Comparison of ENCODE assay signal across 8 cellular contexts in the genomic region with DNA sequence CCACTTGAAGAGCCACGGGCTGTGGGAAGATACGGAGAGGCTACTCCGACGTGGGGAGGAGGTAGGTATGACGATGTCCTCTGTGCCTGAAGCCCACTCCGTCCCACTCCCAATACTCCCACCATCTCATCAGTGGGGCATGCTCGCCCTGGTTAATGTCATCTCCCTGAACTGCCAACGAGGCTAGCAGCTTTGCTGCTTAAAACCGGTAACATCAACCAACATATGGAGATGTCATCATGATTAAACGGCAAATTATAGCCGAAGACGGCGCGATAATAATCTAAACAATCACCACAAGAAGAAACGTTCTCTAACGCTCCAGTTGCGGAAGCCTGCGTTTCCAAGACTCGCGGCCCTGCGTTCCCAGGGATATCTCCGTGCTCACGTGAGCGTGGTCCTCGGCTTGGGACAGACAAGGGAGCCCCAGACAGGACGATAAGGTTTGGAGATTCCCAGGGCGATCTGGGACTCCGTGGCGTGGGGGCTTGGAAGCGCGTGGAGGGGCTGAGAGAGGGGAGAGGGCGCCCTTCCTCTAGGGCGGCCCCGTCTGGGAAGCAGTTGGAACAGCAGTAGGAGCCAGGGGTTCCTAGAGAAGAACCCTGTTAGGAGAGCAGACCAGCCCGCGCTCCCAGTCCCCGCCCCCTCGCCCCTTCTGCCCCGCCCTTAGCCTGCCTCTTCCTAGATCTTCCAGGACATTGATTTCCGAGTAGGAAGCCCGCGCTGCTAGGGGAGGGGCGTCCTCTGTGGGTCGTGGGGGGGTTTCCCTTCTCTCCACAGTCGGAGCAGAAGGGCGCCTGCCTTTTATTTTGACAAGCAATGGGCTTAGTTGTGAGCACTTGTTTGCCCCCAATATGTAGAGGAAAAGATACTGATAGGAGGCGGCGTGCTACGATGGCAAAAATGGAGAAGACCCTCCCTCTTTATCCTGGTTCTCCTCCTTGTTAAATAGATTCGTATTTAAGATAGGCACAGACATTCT. TPM values are rescaled to one million over a fixed set of nuclear protein-coding genes. Genes with fewer than 3 reads are reported as not detected.
DNase-seq lines count a peak whose midpoint lies in the region; ATAC-seq and TF ChIP-seq lines count a peak whose summit lies in the region.

No MANE protein-coding gene starts in this region.

- peak; percentile 14 for DNase-seq in COR-L47 (lab: John Stamatoyannopoulos, UW)
- DNase-seq in WTC11 (ENCODE audit: low spot score): peak; percentile 89
- DNase-seq in fibroblast of villous mesenchyme (ENCODE audit: low read depth): peak; percentile 18
- DNase-seq in NCI-H146 treated with DMSO at 0.1 percent for 48 hours (lab: John Stamatoyannopoulos, UW; ENCODE audit: unreplicated experiment): no peak
- DNase-seq in HT-29 (ENCODE audit: low spot score): no peak

- H3K4me3 ChIP-seq in fibroblast of villous mesenchyme (ENCODE audit: low read depth, low read length) (peak overlapping the region; percentile 67), neuron (ENCODE audit: low read length) (peak overlapping the region; percentile 54)

- TF ChIP-seq CTCF in WTC11 (IDR thresholded peaks at IDR 0.05): 0 out of 2 replicates have a peak, but pooled peaks have one; percentile 22
- peak; percentile 11 for TF ChIP-seq CTCF in fibroblast of villous mesenchyme (IDR thresholded peaks at IDR 0.05; ENCODE audit: insufficient read depth, low read depth, low read length)

- H3K4me1 Mint-ChIP-seq in WTC11: peaks cover 73% of the 10 kb centered on the region

- H3K27me3 ChIP-seq in neuron (ENCODE audit: insufficient read depth, low read length): peaks cover 88% of the 10 kb centered on the region

- CTCF ChIA-PET in WTC11 (lab: Charles Lee): interaction anchor here (0.9 to 4.0 kb wide), 10 partner anchors 7 to 551 kb away, joined by 3 to 21 read pairs (median 5); partner anchors contain the start of gene NRN1

- H3K36me3 ChIP-seq in KOPT-K1 (ENCODE audit: insufficient read depth, low read length) (peaks cover 30% of the 10 kb centered on the region), neuron (ENCODE audit: insufficient read depth, low read length) (no peaks in the 10 kb centered on the region)

- H3K4me1 ChIP-seq in neuron (ENCODE audit: insufficient read depth, low read length): peaks cover 11% of the 10 kb centered on the region

- peak; percentile 82 for ATAC-seq in WTC11
- ATAC-seq in GM19328 (IDR thresholded peaks at IDR 0.05; ENCODE audit: unreplicated experiment): no peak

- H3K4me3 Mint-ChIP-seq in WTC11: peak overlapping the region; percentile 82

- no peaks in the 10 kb centered on the region for H3K9me3 ChIP-seq in KOPT-K1 (ENCODE audit: insufficient read depth, low read length, poor library complexity, severe bottlenecking)
- H3K9me3 ChIP-seq in neuron (ENCODE audit: low read length): peaks cover 11% of the 10 kb centered on the region

- peak overlapping the region; percentile 97 for H3K27ac ChIP-seq in KOPT-K1 (ENCODE audit: low read depth, low read length, poor library complexity, severe bottlenecking)

- no peak overlapping the region; the same call in 1 of the 2 replicates for H3K27ac Mint-ChIP-seq in WTC11

- no peaks in the 10 kb centered on the region for H3K9me3 Mint-ChIP-seq in WTC11

- POLR2A ChIA-PET in WTC11 (lab: Charles Lee): interaction anchor here (0.6 to 1.1 kb wide), 2 partner anchors 11 to 104 kb away, joined by 3 to 4 read pairs; partner anchors contain the start of gene NRN1

- H3K36me3 Mint-ChIP-seq in WTC11: no peaks in the 10 kb centered on the region

- H2AFZ ChIP-seq in neuron (ENCODE audit: low read depth, low read length): peak overlapping the region; percentile 87

- peaks cover 100% of the 10 kb centered on the region for H3K27me3 Mint-ChIP-seq in WTC11 (ENCODE audit: low read depth)

TF ChIP-seq in WTC11, 78 proteins besides CTCF, POLR2A, EP300 and RAD21:
- TF ChIP-seq, protein P1, sequence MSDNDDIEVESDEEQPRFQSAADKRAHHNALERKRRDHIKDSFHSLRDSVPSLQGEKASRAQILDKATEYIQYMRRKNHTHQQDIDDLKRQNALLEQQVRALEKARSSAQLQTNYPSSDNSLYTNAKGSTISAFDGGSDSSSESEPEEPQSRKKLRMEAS (CRISPR knock-in tag; IDR thresholded peaks at IDR 0.05): 0 out of 2 replicates have a peak, but pooled peaks have one; percentile 26
- TF ChIP-seq ETV6 (CRISPR knock-in tag; IDR thresholded peaks at IDR 0.05) (0 out of 2 replicates have a peak, but pooled peaks have one; percentile 14), ZBTB43 (CRISPR knock-in tag; IDR thresholded peaks at IDR 0.05) (no peak), ZMAT4 (CRISPR knock-in tag; IDR thresholded peaks at IDR 0.05) (no peak), USF2 (CRISPR knock-in tag; IDR thresholded peaks at IDR 0.05) (0 out of 2 replicates have a peak, but pooled peaks have one; percentile 19), FOXP1 (CRISPR knock-in tag; IDR thresholded peaks at IDR 0.05; ENCODE audit: borderline replicate concordance) (peak; percentile 42; the same call in 1 of the 2 replicates)
TF ChIP-seq in WTC11: peak in this region for 4.

RNA-seq across cellular contexts. Expression of gene NRN1, which starts 10.7 kb away (rescaled TPM):
- 0.21 to 0.66 TPM (median 0.50 TPM) in 3 replicates for total RNA-seq in WTC11 (2021)
- not detected in 2 replicates for total RNA-seq in fibroblast of villous mesenchyme
- total RNA-seq in HT-29 (2014; rRNA removed; shearing (Covaris generic)): 0.39 TPM in 1 of 2 replicates, not detected in the other

Comparison
In these comparisons a context has a peak if more than half of its experiments do, and no peak if none do; other contexts are left out.
1. DNase-seq: peak in COR-L47 (single experiment), WTC11 (single experiment) and fibroblast of villous mesenchyme (single experiment); none in NCI-H146 treated with DMSO at 0.1 percent for 48 hours (single experiment) and HT-29 (single experiment).